In genomic region chr3:152280539-152280938, GRCh38 we compare ENCODE assay signal across 13 cellular contexts. TPM values are rescaled to one million over a fixed set of nuclear protein-coding genes. Genes with fewer than 3 reads are reported as not detected.
DNase-seq lines count a peak whose midpoint lies in the region; ATAC-seq and TF ChIP-seq lines count a peak whose summit lies in the region.
"Had no signal": no experiment of that assay in that cellular context is flagged by ENCODE, and none has a peak within 500 bp of the region (broad histone marks: within the 10 kb centered on the region; RNA-seq: fewer than 3 reads in every experiment).

No MANE protein-coding gene starts in this region.

- peak overlapping the region; percentile 99 for H3K4me2 ChIP-seq in KMS-11

- peak overlapping the region; percentile 82 for H3K27ac Mint-ChIP-seq in activated CD4-positive, alpha-beta T cell treated with anti-CD3 and anti-CD28 coated beads, Interleukin-2, amount 10 ng/mL, durations not matched to agents 24 days and 14 days
- H3K27ac Mint-ChIP-seq in central memory CD8-positive, alpha-beta T cell (ENCODE audit: low read depth): peak overlapping the region; percentile 85

- no peak overlapping the region for H2AFZ ChIP-seq in KMS-11 (ENCODE audit: low read depth)

- H3K9me3 ChIP-seq in skeletal muscle tissue (ENCODE audit: control insufficient read depth in 3 of 3, low read length in 3 of 3): no peaks in the 10 kb centered on the region
- H3K9me3 ChIP-seq in mucosa of descending colon: no peaks in the 10 kb centered on the region
- H3K9me3 ChIP-seq: A549 had no signal

- ATAC-seq in central memory CD8-positive, alpha-beta T cell (replicated peaks; ENCODE audit: extremely low read depth, poor library complexity, severe bottlenecking): no peak
- ATAC-seq in mucosa of descending colon: no peak
- ATAC-seq: A549 had no signal

- H3K27ac ChIP-seq in KMS-11 (peak overlapping the region; percentile 99), skeletal muscle tissue (ENCODE audit: low read depth, low read length) (peak overlapping the region; percentile 78)
- H3K27ac ChIP-seq: A549 had no signal

- H3K79me2 ChIP-seq in KMS-11 (ENCODE audit: insufficient read depth, low read depth): peaks cover 100% of the 10 kb centered on the region

- H3K36me3 ChIP-seq in KMS-11 (ENCODE audit: insufficient read depth) (no peaks in the 10 kb centered on the region), skeletal muscle tissue (ENCODE audit: control insufficient read depth in 3 of 3, insufficient read depth in 3 of 3, low read length in 3 of 3) (no peaks in the 10 kb centered on the region), mucosa of descending colon (ENCODE audit: low read depth) (no peaks in the 10 kb centered on the region)

- no peaks in the 10 kb centered on the region for H3K27me3 ChIP-seq in KMS-11 (ENCODE audit: insufficient read depth, low read depth)
- H3K27me3 ChIP-seq in skeletal muscle tissue (ENCODE audit: control insufficient read depth in 3 of 3, insufficient read depth in 3 of 3, low read length in 3 of 3): no peaks in the 10 kb centered on the region

- intact Hi-C loops in activated CD4-positive, alpha-beta T cell treated with anti-CD3 and anti-CD28 coated beads, Interleukin-2, amount 10 ng/mL, durations not matched to agents 24 days and 14 days (cut with micrococcal nuclease): no loop called here
- intact Hi-C loops in mucosa of descending colon (cut with DNase I, micrococcal nuclease): no loop called here

- peaks cover 16% of the 10 kb centered on the region for H3K36me3 Mint-ChIP-seq in activated CD4-positive, alpha-beta T cell treated with anti-CD3 and anti-CD28 coated beads, Interleukin-2, amount 10 ng/mL, durations not matched to agents 24 days and 14 days (ENCODE audit: low read depth)
- peaks cover 11% of the 10 kb centered on the region for H3K36me3 Mint-ChIP-seq in central memory CD8-positive, alpha-beta T cell (ENCODE audit: insufficient read depth)

- DNase-seq in activated CD4-positive, alpha-beta T cell treated with anti-CD3 and anti-CD28 coated beads, Interleukin-2, amount 10 ng/mL, durations not matched to agents 24 days and 14 days: peak; percentile 51
- DNase-seq in activated CD4-positive, alpha-beta T cell treated with anti-CD3 and anti-CD28 coated beads, Interleukin-2, amount 50 U/mL, for 48 hours: no peak
- no peak for DNase-seq in central memory CD8-positive, alpha-beta T cell (ENCODE audit: low spot score in 2 of 2)
- no peak for DNase-seq in cortex of kidney (lab: John Stamatoyannopoulos, UW)
- no peak for DNase-seq in effector CD4-positive, alpha-beta T cell
- DNase-seq in mucosa of descending colon: no peak
- DNase-seq: GOT3, NCI-H1092, NCI-H345, T1000 had no signal

- H3K9ac ChIP-seq in KMS-11 (peak overlapping the region; percentile 99), skeletal muscle tissue (ENCODE audit: low read depth in 1 of 3, low read length in 3 of 3) (peak overlapping the region; percentile 54 to 63 (median 54))

- no peaks in the 10 kb centered on the region for H3K27me3 Mint-ChIP-seq in activated CD4-positive, alpha-beta T cell treated with anti-CD3 and anti-CD28 coated beads, Interleukin-2, amount 10 ng/mL, durations not matched to agents 24 days and 14 days
- no peaks in the 10 kb centered on the region for H3K27me3 Mint-ChIP-seq in central memory CD8-positive, alpha-beta T cell

- TF ChIP-seq CTCF in KMS-11 (conservative IDR thresholded peaks at IDR 0.05; ENCODE audit: low read depth, low read length) (no peak), mucosa of descending colon (IDR thresholded peaks at IDR 0.05) (no peak)

- H3K4me1 ChIP-seq in KMS-11 (ENCODE audit: low read depth, poor library complexity, severe bottlenecking) (peaks cover 98% of the 10 kb centered on the region), skeletal muscle tissue (ENCODE audit: control insufficient read depth in 3 of 3, insufficient read depth in 3 of 3, low read length in 3 of 3) (peaks cover 39 to 55% (median 45%) of the 10 kb centered on the region in 3 donors), mucosa of descending colon (ENCODE audit: low read depth) (peaks cover 29% of the 10 kb centered on the region)

- peaks cover 53% of the 10 kb centered on the region for H4K20me1 ChIP-seq in KMS-11 (ENCODE audit: insufficient read depth)

- H3K9me3 Mint-ChIP-seq in activated CD4-positive, alpha-beta T cell treated with anti-CD3 and anti-CD28 coated beads, Interleukin-2, amount 10 ng/mL, durations not matched to agents 24 days and 14 days: no peaks in the 10 kb centered on the region
- H3K9me3 Mint-ChIP-seq in central memory CD8-positive, alpha-beta T cell: no peaks in the 10 kb centered on the region

- H3K4me3 Mint-ChIP-seq in activated CD4-positive, alpha-beta T cell treated with anti-CD3 and anti-CD28 coated beads, Interleukin-2, amount 10 ng/mL, durations not matched to agents 24 days and 14 days: peak overlapping the region; percentile 77
- H3K4me3 Mint-ChIP-seq in central memory CD8-positive, alpha-beta T cell: peak overlapping the region; percentile 68

- no peak overlapping the region for H3K4me3 ChIP-seq in KMS-11 (IDR thresholded peaks at IDR 0.05; ENCODE audit: insufficient read depth, low read depth, low read length)
- H3K4me3 ChIP-seq in skeletal muscle tissue (ENCODE audit: low read length in 3 of 3): peak overlapping the region in 2 of 3 donors; percentile 37 to 60
- H3K4me3 ChIP-seq in mucosa of descending colon: no peak overlapping the region
- H3K4me3 ChIP-seq: A549 had no signal

- peaks cover 68% of the 10 kb centered on the region for H3K4me1 Mint-ChIP-seq in activated CD4-positive, alpha-beta T cell treated with anti-CD3 and anti-CD28 coated beads, Interleukin-2, amount 10 ng/mL, durations not matched to agents 24 days and 14 days
- H3K4me1 Mint-ChIP-seq in central memory CD8-positive, alpha-beta T cell: peaks cover 78% of the 10 kb centered on the region

RNA-seq across cellular contexts. Expression of gene MBNL1, which starts 11.8 kb away (rescaled TPM):
- 296 and 298 TPM in 2 replicates for total RNA-seq in activated CD4-positive, alpha-beta T cell treated with anti-CD3 and anti-CD28 coated beads, Interleukin-2, amount 10 ng/mL, durations not matched to agents 24 days and 14 days
- total RNA-seq in skeletal muscle tissue (76.7 TPM), mucosa of descending colon (100 to 1,000 TPM; 184 to 381 (median 215) TPM)

Comparison
In these comparisons a context has a peak if more than half of its experiments do, and no peak if none do; other contexts are left out.
1. H3K4me3 ChIP-seq: peak in skeletal muscle tissue (2 of 3); none in KMS-11 (single experiment) and mucosa of descending colon (single experiment).